ENCODE assay signal across 20 cellular contexts in genomic region chr2:31083204-31083993, GRCh38. TPM values are rescaled to one million over a fixed set of nuclear protein-coding genes. Genes with fewer than 3 reads are reported as not detected.
DNase-seq lines count a peak whose midpoint lies in the region; ATAC-seq, FAIRE-seq and TF ChIP-seq lines count a peak whose summit lies in the region.
"Had no signal": no experiment of that assay in that cellular context is flagged by ENCODE, and none has a peak within 500 bp of the region (broad histone marks: within the 10 kb centered on the region; RNA-seq: fewer than 3 reads in every experiment).

No MANE protein-coding gene starts in this region.

- CTCF ChIA-PET in A549 (lab: Yijun Ruan, JAX) (interaction anchor here (3.1 kb wide), 1 partner anchor 87 kb away, joined by 7 read pairs; no protein-coding TSS in a partner anchor), A673 (lab: Charles Lee) (no interaction called here)

- H3K9me3 ChIP-seq in A549 (no peaks in the 10 kb centered on the region), Peyer's patch (no peaks in the 10 kb centered on the region), kidney (ENCODE audit: control insufficient read depth in 1 of 2, low read length in 2 of 2) (no peaks in the 10 kb centered on the region), MG63 (no peaks in the 10 kb centered on the region), A673 (ENCODE audit: low read depth, low read length, poor library complexity, severe bottlenecking) (no peaks in the 10 kb centered on the region)

- no peak for TF ChIP-seq EP300 in A549 (IDR thresholded peaks at IDR 0.05)

- peaks cover 46% of the 10 kb centered on the region for H3K4me1 ChIP-seq in A549
- peaks cover 0 to 10% (median 3%) of the 10 kb centered on the region in 4 donors for H3K4me1 ChIP-seq in Peyer's patch
- peaks cover 40 to 49% of the 10 kb centered on the region in 2 donors for H3K4me1 ChIP-seq in kidney (ENCODE audit: control insufficient read depth in 1 of 2, insufficient read depth in 1 of 2, low read depth in 1 of 2, low read length in 2 of 2)
- no peaks in the 10 kb centered on the region for H3K4me1 ChIP-seq in A673 (ENCODE audit: insufficient read depth, low read length, poor library complexity, severe bottlenecking)

- WGBS in A549 (ENCODE audit: missing lambda C conversion rate), result 62% methylated on average over 13 of the region's 13 CpGs

- peak overlapping the region; percentile 28 to 43 for H3K9ac ChIP-seq in kidney (ENCODE audit: low read length in 2 of 2)
- H3K9ac ChIP-seq: BLaER1 treated with 17β-estradiol and CSF1 and Interleukin-3, amounts not matched to agents 10 nM and 100 nM; KMS-11 had no signal

- no peak for TF ChIP-seq RAD21 in A549 (conservative IDR thresholded peaks at IDR 0.05 in 1 of 2, IDR thresholded peaks at IDR 0.05 in 1 of 2)

- DNase-seq in A549 (ENCODE audit: low read depth in 1 of 2, low spot score in 1 of 2) (no peak), Peyer's patch (peak in 2 of 3 donors; percentile 72 to 77), kidney (peak; percentile 83), mucosa of gallbladder (ENCODE audit: low spot score) (peak; percentile 61), activated T-cell treated with anti-CD3 and anti-CD28 coated beads for 4 hours (no peak), MG63 (no peak), A673 (ENCODE audit: low spot score) (no peak)
- DNase-seq: 8988T, DMS 273 treated with DMSO at 0.1 percent for 48 hours, GF-D8, H7, NCI-H1092, NCI-H146, NCI-H2081 treated with DMSO at 0.1 percent for 48 hours, NCI-H510A treated with DMSO at 0.1 percent for 48 hours had no signal

- no TSS peak for BruUV-seq in A673 (replicated peaks; lab: Mats Ljungman, UMichigan)

- peak overlapping the region in 1 of 2 experiments; percentile 7; a peak in 3 of 6 replicates for H3K27ac ChIP-seq in A549
- peak overlapping the region in 3 of 4 donors; percentile 59 to 88 (median 78) for H3K27ac ChIP-seq in Peyer's patch
- H3K27ac ChIP-seq in kidney (ENCODE audit: low read depth in 2 of 2, low read length in 2 of 2), result peak overlapping the region; percentile 85 to 86
- H3K27ac ChIP-seq in A673 (ENCODE audit: low read depth, low read length, poor library complexity, severe bottlenecking), result no peak overlapping the region
- H3K27ac ChIP-seq: BLaER1 treated with 17β-estradiol and CSF1 and Interleukin-3, amounts not matched to agents 10 nM and 100 nM; KMS-11 had no signal

- POLR2A ChIA-PET in A549 (lab: Yijun Ruan, JAX) (no interaction called here), A673 (lab: Charles Lee; ENCODE audit: low non-redundant PET) (no interaction called here)

- no peak overlapping the region for H3K4me3 ChIP-seq in A549
- peak overlapping the region in 1 of 4 donors; percentile 37 for H3K4me3 ChIP-seq in Peyer's patch
- peak overlapping the region; percentile 30 to 48 for H3K4me3 ChIP-seq in kidney (ENCODE audit: low read length in 2 of 2)
- H3K4me3 ChIP-seq in MG63, result no peak overlapping the region
- H3K4me3 ChIP-seq in A673 (ENCODE audit: low read depth, low read length, poor library complexity, severe bottlenecking), result no peak overlapping the region
- H3K4me3 ChIP-seq: BLaER1 treated with 17β-estradiol and CSF1 and Interleukin-3, amounts not matched to agents 10 nM and 100 nM had no signal

- H3K36me3 ChIP-seq in Peyer's patch (no peaks in the 10 kb centered on the region), kidney (ENCODE audit: control insufficient read depth in 1 of 2, insufficient read depth in 2 of 2, low read length in 2 of 2) (peaks cover 0 to 7% of the 10 kb centered on the region in 2 donors), MG63 (no peaks in the 10 kb centered on the region), A673 (ENCODE audit: insufficient read depth, low read length, poor library complexity, severe bottlenecking) (no peaks in the 10 kb centered on the region)

- TF ChIP-seq CTCF in A549 (IDR thresholded peaks at IDR 0.05) (no peak), Peyer's patch (IDR thresholded peaks at IDR 0.05) (no peak), kidney (IDR thresholded peaks at IDR 0.05; ENCODE audit: borderline replicate concordance, extremely low read depth, insufficient read depth) (no peak), A673 (conservative IDR thresholded peaks at IDR 0.05; ENCODE audit: low read depth, low read length) (no peak)

- intact Hi-C loops in kidney (cut with DNase I), result no loop called here
- intact Hi-C loops in A673 (cut with micrococcal nuclease; ENCODE audit: unreplicated experiment), result no loop called here

- FAIRE-seq in A549 (lab: Jason Lieb, UNC) (no peak), kidney (lab: Jason Lieb, UNC) (peak; percentile 51)
- FAIRE-seq: GM12892 had no signal

- peak; percentile 26 to 44; a peak in 3 of 6 replicates for ATAC-seq in A549
- ATAC-seq in HG03045 (IDR thresholded peaks at IDR 0.05; ENCODE audit: unreplicated experiment), result no peak
- ATAC-seq: Right ventricle myocardium inferior had no signal

- H3K27me3 ChIP-seq in Peyer's patch (no peaks in the 10 kb centered on the region), MG63 (no peaks in the 10 kb centered on the region), A673 (replicated peaks; ENCODE audit: insufficient read depth, low read depth, low read length, poor library complexity) (no peaks in the 10 kb centered on the region)
- H3K27me3 ChIP-seq: BLaER1 treated with 17β-estradiol and CSF1 and Interleukin-3, amounts not matched to agents 10 nM and 100 nM had no signal

- peak overlapping the region; percentile 16; the same call in 2 of the 3 replicates for H3K4me2 ChIP-seq in A549
- H3K4me2 ChIP-seq: BLaER1 treated with 17β-estradiol and CSF1 and Interleukin-3, amounts not matched to agents 10 nM and 100 nM; KMS-11 had no signal

- TF ChIP-seq POLR2A in A549 (IDR thresholded peaks at IDR 0.05; ENCODE audit: low read length) (no peak), Peyer's patch (IDR thresholded peaks at IDR 0.05) (peak; percentile 42 to 46)

TF ChIP-seq in A549, 52 proteins besides CTCF, POLR2A, EP300 and RAD21:
- no peak for TF ChIP-seq PHF8 (IDR thresholded peaks at IDR 0.05; ENCODE audit: borderline replicate concordance, low read depth)
- TF ChIP-seq REST (IDR thresholded peaks at IDR 0.05), result peak; percentile 76
TF ChIP-seq in A549: peak in this region for 1.

RNA-seq across cellular contexts. Expression of gene GALNT14, which starts 54.8 kb away (rescaled TPM):
- 34.4 and 40.1 TPM in 2 replicates for polyA plus RNA-seq in A549 (2011; rRNA removed)
- 60.4 and 63.0 TPM in 2 replicates for polyA plus RNA-seq in A549 (2012; cell fraction: cytosol; rRNA removed)
- 93.1 and 104 TPM in 2 replicates for polyA plus RNA-seq in A549 (2012; cell fraction: nucleus; rRNA removed)
- polyA plus RNA-seq in A549 (2017; fragmentation: RNase III; extraction: RNeasy Plus Mini Kit Qiagen cat#74134 plus additional on column Dnase treatment), result 38.3 to 48.0 TPM (median 40.0 TPM) in 3 replicates
- polyA minus RNA-seq in A549 (2011; rRNA and poly(A)+ RNA removed), result 81.5 and 99.9 TPM in 2 replicates
- 10 to 100 TPM in 3 of 4 donors, 1 to 10 TPM in 1; 8.3 to 26.1 (median 16.3) TPM for total RNA-seq in Peyer's patch
- total RNA-seq in kidney, result 84.6 TPM
- polyA plus RNA-seq in kidney (ENCODE audit: insufficient read depth, low read depth, low replicate concordance), result 90.3 TPM
- total RNA-seq in mucosa of gallbladder, result 7.6 TPM
- 3.9 and 6.3 TPM in 2 replicates for total RNA-seq in MG63 (2014; rRNA removed; shearing (Covaris generic); ENCODE audit: low replicate concordance)
- 6.9 and 9.7 TPM in 2 replicates for total RNA-seq in A673 (2021)

Comparison
In these comparisons a context has a peak if more than half of its experiments do, and no peak if none do; other contexts are left out.
1. DNase-seq: peak in Peyer's patch (2 of 3), kidney (single experiment) and mucosa of gallbladder (single experiment); none in A549 (0 of 2), activated T-cell treated with anti-CD3 and anti-CD28 coated beads for 4 hours (single experiment), MG63 (single experiment) and A673 (single experiment).
2. H3K4me3 ChIP-seq: peak in kidney (2 of 2); none in A549 (single experiment), MG63 (single experiment) and A673 (single experiment).